In the genomic region with DNA sequence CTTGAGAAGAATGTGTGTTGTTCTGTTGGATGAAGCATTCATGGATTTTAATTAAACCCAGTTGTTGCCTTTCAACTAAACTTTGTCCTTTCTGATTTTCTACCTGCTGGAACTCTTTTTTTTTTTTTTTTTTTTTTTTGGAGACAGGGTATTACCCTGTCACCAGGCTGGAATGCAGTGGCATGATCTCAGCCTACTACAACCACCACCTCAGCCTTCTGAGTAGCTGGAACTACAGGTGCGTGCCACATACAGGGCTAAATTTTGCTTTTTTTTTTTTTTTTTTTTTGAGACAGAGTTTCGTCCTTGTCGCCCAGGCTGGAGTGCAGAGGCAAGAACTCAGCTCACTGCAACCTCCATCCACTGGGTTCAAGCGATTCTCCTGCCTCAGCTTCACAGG, we compare ENCODE assay signal across 30 cellular contexts.
"Had no signal": no experiment of that assay in that cellular context is flagged by ENCODE, and none has a peak within 500 bp of the region (broad histone marks: within the 10 kb centered on the region; RNA-seq: fewer than 3 reads in every experiment).

No MANE protein-coding gene starts in this region.

- ATAC-seq: activated T-helper 17 cell treated with anti-CD3 and anti-CD28 coated beads, Interleukin-2, amount 50 U/mL, for 72 hours; K562; Panc1; Right ventricle myocardium inferior; T-cell had no signal

- H3K9me3 Mint-ChIP-seq: activated CD4-positive, alpha-beta memory T cell treated with anti-CD3 and anti-CD28 coated beads for 36 hours; activated T-helper 17 cell treated with anti-CD3 and anti-CD28 coated beads, Interleukin-2, amount 50 U/mL, for 72 hours; T-cell had no signal

- H3K27me3 Mint-ChIP-seq: activated CD4-positive, alpha-beta memory T cell treated with anti-CD3 and anti-CD28 coated beads for 36 hours; activated CD4-positive, alpha-beta T cell treated with anti-CD3 and anti-CD28 coated beads, Interleukin-2, amount 10 ng/mL, durations not matched to agents 7 days and 5 days; activated naive CD4-positive, alpha-beta T cell treated with anti-CD3 and anti-CD28 coated beads, Interleukin-2, amount 10 ng/mL, durations not matched to agents 7 days and 5 days; activated naive CD8-positive, alpha-beta T cell treated with anti-CD3 and anti-CD28 coated beads, Interleukin-2, amount 10 ng/mL, durations not matched to agents 7 days and 5 days; activated T-helper 17 cell treated with anti-CD3 and anti-CD28 coated beads, Interleukin-2, amount 50 U/mL, for 72 hours; T-cell had no signal

- H3K4me3 ChIP-seq: adrenal gland, K562, SK-N-MC had no signal

- H3K4me3 Mint-ChIP-seq: activated CD4-positive, alpha-beta memory T cell treated with anti-CD3 and anti-CD28 coated beads for 36 hours; activated CD4-positive, alpha-beta T cell treated with anti-CD3 and anti-CD28 coated beads, Interleukin-2, amount 10 ng/mL, durations not matched to agents 7 days and 5 days; activated naive CD4-positive, alpha-beta T cell treated with anti-CD3 and anti-CD28 coated beads, Interleukin-2, amount 10 ng/mL, durations not matched to agents 7 days and 5 days; activated naive CD8-positive, alpha-beta T cell treated with anti-CD3 and anti-CD28 coated beads, Interleukin-2, amount 10 ng/mL, durations not matched to agents 7 days and 5 days; activated T-helper 17 cell treated with anti-CD3 and anti-CD28 coated beads, Interleukin-2, amount 50 U/mL, for 72 hours; T-cell had no signal

- H3K27me3 ChIP-seq: adrenal gland had no signal

- DNase-seq: activated CD4-positive, alpha-beta memory T cell treated with anti-CD3 and anti-CD28 coated beads for 36 hours; activated CD4-positive, alpha-beta T cell treated with anti-CD3 and anti-CD28 coated beads, Interleukin-2, amount 10 ng/mL, durations not matched to agents 7 days and 5 days; activated CD4-positive, CD25-positive, alpha-beta regulatory T cell; activated gamma-delta T cell treated with Interleukin-2 at 50 U/mL for 16 hours; activated naive CD4-positive, alpha-beta T cell treated with anti-CD3 and anti-CD28 coated beads, Interleukin-2, amount 10 ng/mL, durations not matched to agents 7 days and 5 days; activated naive CD8-positive, alpha-beta T cell treated with anti-CD3 and anti-CD28 coated beads, Interleukin-2, amount 10 ng/mL, durations not matched to agents 7 days and 5 days; activated T-cell treated with anti-CD3 and anti-CD28 coated beads for 4 hours; activated T-cell treated with anti-CD3 and anti-CD28 coated beads, Interleukin-2, amount 50 U/mL, for 48 hours; adrenal gland; anterior cingulate cortex; Kasumi-1; NCI-H1048; NCI-H146; NCI-H187 treated with DMSO at 0.1 percent for 48 hours; NCI-H2081 treated with DMSO at 0.1 percent for 48 hours; NCI-H2171 treated with DMSO at 0.1 percent for 48 hours; NCI-H226; NCI-H526; NCI-H774; NK-92 treated with Interleukin-12 subunit alpha and Interleukin-12 subunit beta, amount 100 ng/mL, for 24 hours; OCI-M1; RPMI8226; T-cell; T-helper 2 cell; T1000 had no signal

- H3K27ac Mint-ChIP-seq: activated CD4-positive, alpha-beta memory T cell treated with anti-CD3 and anti-CD28 coated beads for 36 hours; activated CD4-positive, alpha-beta T cell treated with anti-CD3 and anti-CD28 coated beads, Interleukin-2, amount 10 ng/mL, durations not matched to agents 7 days and 5 days; activated naive CD4-positive, alpha-beta T cell treated with anti-CD3 and anti-CD28 coated beads, Interleukin-2, amount 10 ng/mL, durations not matched to agents 7 days and 5 days; activated naive CD8-positive, alpha-beta T cell treated with anti-CD3 and anti-CD28 coated beads, Interleukin-2, amount 10 ng/mL, durations not matched to agents 7 days and 5 days; activated T-helper 17 cell treated with anti-CD3 and anti-CD28 coated beads, Interleukin-2, amount 50 U/mL, for 72 hours; T-cell had no signal

- H3K27ac ChIP-seq: adrenal gland, SK-N-MC had no signal
